In genomic region chr16:67345401-67345800, GRCh38 we compare ENCODE assay signal across 18 cellular contexts. TPM values are rescaled to one million over a fixed set of nuclear protein-coding genes. Genes with fewer than 3 reads are reported as not detected.
"Had no signal": no experiment of that assay in that cellular context is flagged by ENCODE, and none has a peak within 500 bp of the region (broad histone marks: within the 10 kb centered on the region; RNA-seq: fewer than 3 reads in every experiment).

No MANE protein-coding gene starts in this region.

- H3K4me1 Mint-ChIP-seq: activated CD8-positive, alpha-beta memory T cell treated with anti-CD3 and anti-CD28 coated beads, Interleukin-2, amount 10 ng/mL, durations not matched to agents 7 days and 5 days; activated naive CD4-positive, alpha-beta T cell treated with anti-CD3 and anti-CD28 coated beads, Interleukin-2, amount 10 ng/mL, durations not matched to agents 7 days and 5 days; stimulated activated naive CD8-positive, alpha-beta T cell treated with anti-CD3 and anti-CD28 coated beads, Interleukin-15, amount 100 ng/mL, for 72 hours had no signal

- ATAC-seq: activated CD4-positive, alpha-beta T cell treated with anti-CD3 and anti-CD28 coated beads for 36 hours; activated CD8-positive, alpha-beta memory T cell treated with anti-CD3 and anti-CD28 coated beads, Interleukin-2, amount 10 ng/mL, durations not matched to agents 7 days and 5 days; esophagus mucosa; left lobe of liver; psoas muscle; stimulated activated naive CD8-positive, alpha-beta T cell treated with anti-CD3 and anti-CD28 coated beads, Interleukin-15, amount 100 ng/mL, for 72 hours had no signal

- H3K9me3 ChIP-seq: psoas muscle, sigmoid colon, uterus had no signal

- H3K9me3 Mint-ChIP-seq: activated CD4-positive, alpha-beta memory T cell treated with anti-CD3 and anti-CD28 coated beads for 36 hours; activated naive CD4-positive, alpha-beta T cell treated with anti-CD3 and anti-CD28 coated beads, Interleukin-2, amount 10 ng/mL, durations not matched to agents 7 days and 5 days; stimulated activated naive CD8-positive, alpha-beta T cell treated with anti-CD3 and anti-CD28 coated beads, Interleukin-15, amount 100 ng/mL, for 72 hours had no signal

- H3K27me3 Mint-ChIP-seq: stimulated activated naive CD8-positive, alpha-beta T cell treated with anti-CD3 and anti-CD28 coated beads, Interleukin-15, amount 100 ng/mL, for 72 hours had no signal

- DNase-seq: activated CD4-positive, alpha-beta memory T cell treated with anti-CD3 and anti-CD28 coated beads for 36 hours; activated CD4-positive, alpha-beta T cell treated with anti-CD3 and anti-CD28 coated beads for 36 hours; activated CD8-positive, alpha-beta memory T cell treated with anti-CD3 and anti-CD28 coated beads, Interleukin-2, amount 10 ng/mL, durations not matched to agents 7 days and 5 days; activated naive CD4-positive, alpha-beta T cell treated with anti-CD3 and anti-CD28 coated beads, Interleukin-2, amount 10 ng/mL, durations not matched to agents 7 days and 5 days; activated T-cell treated with anti-CD3 and anti-CD28 coated beads, Interleukin-2, amount 50 U/mL, for 1 hour; psoas muscle; sigmoid colon; stimulated activated CD4-positive, alpha-beta T cell treated with anti-CD3 and anti-CD28 coated beads, Interleukin-1b, Interleukin-23, amount 100 ng/mL, for 48 hours; stimulated activated naive CD8-positive, alpha-beta T cell treated with anti-CD3 and anti-CD28 coated beads, Interleukin-15, amount 100 ng/mL, for 72 hours; uterus had no signal

- H3K4me3 ChIP-seq: psoas muscle, sigmoid colon, uterus had no signal

- H3K36me3 ChIP-seq: sigmoid colon, uterus had no signal

- H3K36me3 Mint-ChIP-seq: activated CD4-positive, alpha-beta memory T cell treated with anti-CD3 and anti-CD28 coated beads for 36 hours; activated CD8-positive, alpha-beta memory T cell treated with anti-CD3 and anti-CD28 coated beads, Interleukin-2, amount 10 ng/mL, durations not matched to agents 7 days and 5 days; activated naive CD4-positive, alpha-beta T cell treated with anti-CD3 and anti-CD28 coated beads, Interleukin-2, amount 10 ng/mL, durations not matched to agents 7 days and 5 days had no signal

- H3K4me3 Mint-ChIP-seq: activated CD4-positive, alpha-beta memory T cell treated with anti-CD3 and anti-CD28 coated beads for 36 hours; activated CD4-positive, alpha-beta T cell treated with anti-CD3 and anti-CD28 coated beads for 36 hours; activated CD8-positive, alpha-beta memory T cell treated with anti-CD3 and anti-CD28 coated beads, Interleukin-2, amount 10 ng/mL, durations not matched to agents 7 days and 5 days; activated naive CD4-positive, alpha-beta T cell treated with anti-CD3 and anti-CD28 coated beads, Interleukin-2, amount 10 ng/mL, durations not matched to agents 7 days and 5 days; stimulated activated naive CD8-positive, alpha-beta T cell treated with anti-CD3 and anti-CD28 coated beads, Interleukin-15, amount 100 ng/mL, for 72 hours had no signal

- H3K27me3 ChIP-seq: sigmoid colon, uterus had no signal

- H3K4me1 ChIP-seq: psoas muscle, sigmoid colon, uterus had no signal

- H3K27ac ChIP-seq: psoas muscle, sigmoid colon, uterus had no signal

RNA-seq across cellular contexts. Expression of gene LRRC36, which starts 18.8 kb away (rescaled TPM):
- total RNA-seq: astrocyte; bronchial epithelial cell; esophagus mucosa; myocyte; psoas muscle; T-helper 1 cell treated with Interleukin-12 subunit alpha and Interleukin-12 subunit beta and Interleukin-4 antibody, amounts not matched to agents 30 ng/mL and 1 ng/mL, for 36 hours had no signal

RNA-seq across cellular contexts. Expression of gene KCTD19, which starts 18.9 kb away (rescaled TPM):
- total RNA-seq: astrocyte, bronchial epithelial cell, chondrocyte, esophagus mucosa, left lobe of liver, mesenteric fat pad, myocyte, psoas muscle had no signal

RNA-seq across cellular contexts. Expression of gene TPPP3, which starts 47.9 kb away (rescaled TPM):
- total RNA-seq: activated CD4-positive, alpha-beta memory T cell treated with anti-CD3 and anti-CD28 coated beads for 36 hours; activated CD4-positive, alpha-beta T cell treated with anti-CD3 and anti-CD28 coated beads for 36 hours; activated CD8-positive, alpha-beta memory T cell treated with anti-CD3 and anti-CD28 coated beads, Interleukin-2, amount 10 ng/mL, durations not matched to agents 7 days and 5 days; bronchial epithelial cell; T-helper 1 cell treated with Interleukin-12 subunit alpha and Interleukin-12 subunit beta and Interleukin-4 antibody, amounts not matched to agents 30 ng/mL and 1 ng/mL, for 36 hours had no signal
